In genomic region chr1:99537886-99538617, GRCh38 we compare ENCODE assay signal across 3 cellular contexts.
A peak's percentile ranks its signal among the peaks of the same experiment; 100 is the strongest.
TF ChIP-seq lines count a peak whose summit lies in the region.

No MANE protein-coding gene starts in this region.

TF ChIP-seq in liver, 16 proteins besides CTCF, POLR2A, EP300 and RAD21 (continued from another document):
- TF ChIP-seq HNF4A (conservative IDR thresholded peaks at IDR 0.05) (peak; percentile 20 to 39), ZBTB33 (IDR thresholded peaks at IDR 0.05) (no peak), YY1 (IDR thresholded peaks at IDR 0.05) (no peak), MAX (IDR thresholded peaks at IDR 0.05) (no peak)

TF ChIP-seq in HepG2, 621 proteins besides CTCF, POLR2A, EP300 and RAD21:
- TF ChIP-seq ZBTB44 (CRISPR knock-in tag; IDR thresholded peaks at IDR 0.05) = no peak
- TF ChIP-seq ZNF597 (CRISPR knock-in tag; IDR thresholded peaks at IDR 0.05) = no peak
- no peak for TF ChIP-seq HNRNPLL (IDR thresholded peaks at IDR 0.05; ENCODE audit: low read depth, low read length, poor library complexity, severe bottlenecking)
- no peak for TF ChIP-seq ELK4 (CRISPR knock-in tag; IDR thresholded peaks at IDR 0.05; ENCODE audit: borderline replicate concordance)
- TF ChIP-seq ZFAT (CRISPR knock-in tag; conservative IDR thresholded peaks at IDR 0.05) = no peak
- no peak for TF ChIP-seq ZNF530 (CRISPR knock-in tag; IDR thresholded peaks at IDR 0.05; ENCODE audit: low read depth)
- no peak for TF ChIP-seq TP53 (CRISPR knock-in tag; conservative IDR thresholded peaks at IDR 0.05)
- no peak for TF ChIP-seq CREBL2 (CRISPR knock-in tag; IDR thresholded peaks at IDR 0.05; ENCODE audit: borderline replicate concordance)
- no peak for TF ChIP-seq ZNF704 (CRISPR knock-in tag; IDR thresholded peaks at IDR 0.05; ENCODE audit: borderline replicate concordance)
- TF ChIP-seq ZNF766 (CRISPR knock-in tag; IDR thresholded peaks at IDR 0.05; ENCODE audit: borderline replicate concordance) = no peak
- no peak for TF ChIP-seq ZNF557 (CRISPR knock-in tag; IDR thresholded peaks at IDR 0.05)
- TF ChIP-seq MIER3 (CRISPR knock-in tag; IDR thresholded peaks at IDR 0.05; ENCODE audit: borderline replicate concordance) = no peak
- no peak for TF ChIP-seq ZNF674 (CRISPR knock-in tag; IDR thresholded peaks at IDR 0.05; ENCODE audit: low read depth)
- no peak for TF ChIP-seq ZNF350 (CRISPR knock-in tag; IDR thresholded peaks at IDR 0.05; ENCODE audit: borderline replicate concordance, low read depth)
- TF ChIP-seq MAZ (IDR thresholded peaks at IDR 0.05; ENCODE audit: borderline replicate concordance, low read depth, low read length) = no peak
- no peak for TF ChIP-seq MAZ (CRISPR knock-in tag; IDR thresholded peaks at IDR 0.05; ENCODE audit: low read depth)
- TF ChIP-seq POLR2G (IDR thresholded peaks at IDR 0.05; ENCODE audit: low read depth, low read length) = no peak

TF ChIP-seq in WTC11, 78 proteins besides CTCF, POLR2A, EP300 and RAD21 (continued from another document):
- no peak for TF ChIP-seq GRHL2 (CRISPR knock-in tag; IDR thresholded peaks at IDR 0.05; ENCODE audit: insufficient replicate concordance, severe bottlenecking)
- no peak for TF ChIP-seq USF1 (CRISPR knock-in tag; IDR thresholded peaks at IDR 0.05)
- TF ChIP-seq PRRX2 (CRISPR knock-in tag; IDR thresholded peaks at IDR 0.05) = no peak
- TF ChIP-seq TP53 (CRISPR knock-in tag; IDR thresholded peaks at IDR 0.05) = no peak
- no peak for TF ChIP-seq ZNF317 (CRISPR knock-in tag; IDR thresholded peaks at IDR 0.05; ENCODE audit: borderline replicate concordance, low read depth)
- no peak for TF ChIP-seq ZNF396 (CRISPR knock-in tag; IDR thresholded peaks at IDR 0.05; ENCODE audit: borderline replicate concordance)
- TF ChIP-seq ZNF532 (CRISPR knock-in tag; IDR thresholded peaks at IDR 0.05; ENCODE audit: borderline replicate concordance) = no peak
- TF ChIP-seq GTF2I (CRISPR knock-in tag; conservative IDR thresholded peaks at IDR 0.05) = no peak
- no peak for TF ChIP-seq CREB1 (CRISPR knock-in tag; IDR thresholded peaks at IDR 0.05)
